ENCODE assay signal across 38 cellular contexts in the genomic region with DNA sequence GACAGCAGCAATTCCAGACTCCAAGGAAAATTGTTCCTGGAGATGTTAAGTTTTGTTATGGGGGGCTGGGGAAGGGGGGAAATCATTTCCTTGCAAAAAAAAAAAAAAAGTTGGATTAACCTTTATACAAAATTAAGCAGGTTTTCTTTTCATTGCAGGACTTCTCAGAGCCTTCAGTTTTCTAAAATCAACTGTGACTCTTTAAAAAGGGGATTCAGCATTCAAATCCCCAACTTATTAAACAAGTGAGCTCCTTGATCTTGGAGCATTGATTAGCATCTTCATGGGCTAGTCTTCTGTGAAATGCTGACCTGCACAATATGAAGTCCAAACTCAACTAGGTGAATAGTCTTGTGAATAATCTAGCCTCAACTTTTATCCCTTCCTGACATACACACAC. TPM values are rescaled to one million over a fixed set of nuclear protein-coding genes. Genes with fewer than 3 reads are reported as not detected.
DNase-seq lines count a peak whose midpoint lies in the region; ATAC-seq, FAIRE-seq and TF ChIP-seq lines count a peak whose summit lies in the region.
"Had no signal": no experiment of that assay in that cellular context is flagged by ENCODE, and none has a peak within 500 bp of the region (broad histone marks: within the 10 kb centered on the region; RNA-seq: fewer than 3 reads in every experiment).

No MANE protein-coding gene starts in this region.

- CTCF ChIA-PET in K562 (lab: Yijun Ruan, JAX; ENCODE audit: low intra/inter-chr PET ratio): no interaction called here

- H3K79me2 ChIP-seq in K562 (ENCODE audit: control insufficient read depth, insufficient read depth, low read length): no peaks in the 10 kb centered on the region

- H3K9ac ChIP-seq in K562 (ENCODE audit: insufficient read depth in 1 of 2, low read depth in 2 of 2, low read length in 2 of 2) (no peak overlapping the region), endodermal cell (ENCODE audit: extremely low read depth, low read length, poor library complexity, severe bottlenecking) (no peak overlapping the region)

- TF ChIP-seq POLR2A in K562 (conservative IDR thresholded peaks at IDR 0.05): no peak

- no peak for TF ChIP-seq EP300 in K562 (IDR thresholded peaks at IDR 0.05; ENCODE audit: low read length)

- H2AFZ ChIP-seq in K562 (ENCODE audit: low read depth, low read length): no peak overlapping the region

- H3K36me3 Mint-ChIP-seq in T-helper 1 cell treated with Interleukin-12 subunit alpha and Interleukin-12 subunit beta and Interleukin-4 antibody, amounts not matched to agents 30 μg/mL and 1 μg/mL, for 36 hours (ENCODE audit: low read depth): peaks cover 68% of the 10 kb centered on the region
- peaks cover 9% of the 10 kb centered on the region for H3K36me3 Mint-ChIP-seq in stimulated activated naive CD8-positive, alpha-beta T cell treated with anti-CD3 and anti-CD28 coated beads, Interleukin-15, Interleukin-2, amounts not matched to agents 100 ng/mL and 50 ng/mL, for 24 hours (ENCODE audit: low read depth)
- H3K36me3 Mint-ChIP-seq in endodermal cell (ENCODE audit: low read depth): no peaks in the 10 kb centered on the region
- H3K36me3 Mint-ChIP-seq: type B pancreatic cell had no signal

- FAIRE-seq in K562 (lab: Jason Lieb, UNC): no peak
- FAIRE-seq: astrocyte had no signal

- peaks cover 67% of the 10 kb centered on the region for H3K4me1 Mint-ChIP-seq in T-helper 1 cell treated with Interleukin-12 subunit alpha and Interleukin-12 subunit beta and Interleukin-4 antibody, amounts not matched to agents 30 μg/mL and 1 μg/mL, for 36 hours (ENCODE audit: low read depth)
- H3K4me1 Mint-ChIP-seq in stimulated activated naive CD8-positive, alpha-beta T cell treated with anti-CD3 and anti-CD28 coated beads, Interleukin-15, Interleukin-2, amounts not matched to agents 100 ng/mL and 50 ng/mL, for 24 hours (ENCODE audit: low read depth): peaks cover 93% of the 10 kb centered on the region
- H3K4me1 Mint-ChIP-seq in endodermal cell: peaks cover 22% of the 10 kb centered on the region

- H3K4me3 ChIP-seq in K562: no peak overlapping the region
- no peak overlapping the region for H3K4me3 ChIP-seq in endodermal cell (ENCODE audit: low read length)
- H3K4me3 ChIP-seq: cardiac muscle cell, coronary artery, MG63, mucosa of descending colon, ovary, SK-N-MC had no signal

- no TSS peak for BruUV-seq in K562 (replicated peaks; lab: Mats Ljungman, UMichigan)

- no peak overlapping the region for H3K27ac Mint-ChIP-seq in T-helper 1 cell treated with Interleukin-12 subunit alpha and Interleukin-12 subunit beta and Interleukin-4 antibody, amounts not matched to agents 30 μg/mL and 1 μg/mL, for 36 hours
- peak overlapping the region; percentile 92 for H3K27ac Mint-ChIP-seq in stimulated activated naive CD8-positive, alpha-beta T cell treated with anti-CD3 and anti-CD28 coated beads, Interleukin-15, Interleukin-2, amounts not matched to agents 100 ng/mL and 50 ng/mL, for 24 hours
- H3K27ac Mint-ChIP-seq in endodermal cell: no peak overlapping the region
- H3K27ac Mint-ChIP-seq: H9, type B pancreatic cell had no signal

- in situ Hi-C loops in K562 (cut with MboI): no loop called here

- peaks cover 0 to 2% of the 10 kb centered on the region in 2 experiments; a peak in 2 of 5 replicates for H3K4me1 ChIP-seq in K562 (replicated peaks in 1 of 2; ENCODE audit: control insufficient read depth in 2 of 2, insufficient read depth in 2 of 2, low read length in 2 of 2)
- no peaks in the 10 kb centered on the region for H3K4me1 ChIP-seq in endodermal cell (ENCODE audit: control insufficient read depth, insufficient read depth, low read length)

- no peaks in the 10 kb centered on the region for H3K36me3 ChIP-seq in K562 (ENCODE audit: control insufficient read depth, insufficient read depth, low read length)
- no peaks in the 10 kb centered on the region for H3K36me3 ChIP-seq in endodermal cell (ENCODE audit: control insufficient read depth, insufficient read depth, low read length)
- H3K36me3 ChIP-seq: cardiac muscle cell, MG63, ovary had no signal

- intact Hi-C loops in K562 (cut with micrococcal nuclease): no loop called here

- H3K9me3 ChIP-seq in K562 (replicated peaks; ENCODE audit: control insufficient read depth, insufficient read depth, low read depth, low read length) (no peaks in the 10 kb centered on the region), endodermal cell (ENCODE audit: control insufficient read depth, low read length) (no peaks in the 10 kb centered on the region)
- H3K9me3 ChIP-seq: MG63, mucosa of descending colon, ovary had no signal

- no peak for TF ChIP-seq RAD21 in K562 (CRISPR knock-in tag; conservative IDR thresholded peaks at IDR 0.05 in 1 of 2, IDR thresholded peaks at IDR 0.05 in 1 of 2)

- POLR2A ChIA-PET in K562 (lab: Yijun Ruan, JAX): no interaction called here

- ATAC-seq in stimulated activated naive CD8-positive, alpha-beta T cell treated with anti-CD3 and anti-CD28 coated beads, Interleukin-15, Interleukin-2, amounts not matched to agents 100 U/mL and 50 U/mL, for 24 hours: no peak
- no peak for ATAC-seq in K562
- ATAC-seq: left colon; stimulated activated effector memory CD8-positive, alpha-beta T cell treated with anti-CD3 and anti-CD28 coated beads, Interleukin-12 subunit alpha, Interleukin-12 subunit beta, amount 100 ng/mL, for 72 hours had no signal

- DNase-seq in T-helper 1 cell (no peak), K562 (ENCODE audit: extremely low read depth in 1 of 4, low spot score in 3 of 4) (no peak), NCI-H1105 treated with DMSO at 0.1 percent for 48 hours (lab: John Stamatoyannopoulos, UW) (no peak), endodermal cell (no peak)
- no peak for DNase-seq in stimulated activated naive CD8-positive, alpha-beta T cell treated with anti-CD3 and anti-CD28 coated beads, Interleukin-15, Interleukin-2, amounts not matched to agents 100 U/mL and 50 U/mL, for 24 hours
- DNase-seq in activated CD4-positive, CD25-positive, alpha-beta regulatory T cell (lab: John Stamatoyannopoulos, UW): no peak
- DNase-seq: activated CD4-positive, alpha-beta T cell treated with anti-CD3 and anti-CD28 coated beads, Interleukin-2, amount 50 U/mL, for 48 hours; C1 segment of cervical spinal cord; DMS79 treated with DMSO at 0.1 percent for 48 hours; effector CD8-positive, alpha-beta T cell; erythroblast; GF-D8; H9; hypothalamus; KG1; left colon; mammary epithelial cell; MG63; mucosa of descending colon; NCI-H1417; NCI-H2029 treated with DMSO at 0.1 percent for 48 hours; NCI-H2227 treated with DMSO at 0.1 percent for 48 hours; NCI-H526 treated with DMSO at 0.1 percent for 48 hours; NK-92 treated with Interleukin-12 subunit alpha and Interleukin-12 subunit beta, amount 100 ng/mL, for 24 hours; ovary; substantia nigra; T-helper 9 cell had no signal

- H3K27me3 ChIP-seq in K562 (ENCODE audit: control insufficient read depth in 2 of 2, insufficient read depth in 2 of 2, low read length in 2 of 2): no peaks in the 10 kb centered on the region
- no peaks in the 10 kb centered on the region for H3K27me3 ChIP-seq in endodermal cell (ENCODE audit: control insufficient read depth, insufficient read depth, low read length, poor library complexity, severe bottlenecking)
- H3K27me3 ChIP-seq: cardiac muscle cell, MG63, ovary had no signal

- TF ChIP-seq CTCF in K562 (IDR thresholded peaks at IDR 0.05 in 2 of 3, conservative IDR thresholded peaks at IDR 0.05 in 1 of 3; ENCODE audit: insufficient read depth in 2 of 3, low read depth in 1 of 3, low read length in 3 of 3) (no peak), endodermal cell (conservative IDR thresholded peaks at IDR 0.05) (no peak)

- H3K9me3 Mint-ChIP-seq in T-helper 1 cell treated with Interleukin-12 subunit alpha and Interleukin-12 subunit beta and Interleukin-4 antibody, amounts not matched to agents 30 μg/mL and 1 μg/mL, for 36 hours: no peaks in the 10 kb centered on the region
- no peaks in the 10 kb centered on the region for H3K9me3 Mint-ChIP-seq in stimulated activated naive CD8-positive, alpha-beta T cell treated with anti-CD3 and anti-CD28 coated beads, Interleukin-15, Interleukin-2, amounts not matched to agents 100 ng/mL and 50 ng/mL, for 24 hours
- no peaks in the 10 kb centered on the region for H3K9me3 Mint-ChIP-seq in endodermal cell
- H3K9me3 Mint-ChIP-seq: H9; stimulated activated effector memory CD8-positive, alpha-beta T cell treated with anti-CD3 and anti-CD28 coated beads, Interleukin-12 subunit alpha, Interleukin-12 subunit beta, amount 100 ng/mL, for 72 hours; type B pancreatic cell had no signal

- no peak overlapping the region for H3K27ac ChIP-seq in K562 (ENCODE audit: extremely low read depth, low read depth, low read length)
- H3K27ac ChIP-seq in endodermal cell (ENCODE audit: low read depth, low read length): no peak overlapping the region
- H3K27ac ChIP-seq: 22Rv1, cardiac muscle cell, coronary artery, HL-60, ovary, SK-N-MC, VCaP had no signal

- H3K4me2 ChIP-seq in K562 (ENCODE audit: insufficient read depth, low read length): no peak overlapping the region

- no peaks in the 10 kb centered on the region for H3K9me1 ChIP-seq in K562 (ENCODE audit: control insufficient read depth, insufficient read depth, low read length)

- no peaks in the 10 kb centered on the region for H3K27me3 Mint-ChIP-seq in T-helper 1 cell treated with Interleukin-12 subunit alpha and Interleukin-12 subunit beta and Interleukin-4 antibody, amounts not matched to agents 30 μg/mL and 1 μg/mL, for 36 hours (ENCODE audit: low read depth)
- no peaks in the 10 kb centered on the region for H3K27me3 Mint-ChIP-seq in stimulated activated naive CD8-positive, alpha-beta T cell treated with anti-CD3 and anti-CD28 coated beads, Interleukin-15, Interleukin-2, amounts not matched to agents 100 ng/mL and 50 ng/mL, for 24 hours
- peaks cover 6% of the 10 kb centered on the region for H3K27me3 Mint-ChIP-seq in endodermal cell (ENCODE audit: insufficient read depth)

- no peaks in the 10 kb centered on the region for H4K20me1 ChIP-seq in K562 (replicated peaks; ENCODE audit: control insufficient read depth, insufficient read depth, low read length)

- peak overlapping the region; percentile 77 for H3K4me3 Mint-ChIP-seq in T-helper 1 cell treated with Interleukin-12 subunit alpha and Interleukin-12 subunit beta and Interleukin-4 antibody, amounts not matched to agents 30 μg/mL and 1 μg/mL, for 36 hours
- no peak overlapping the region for H3K4me3 Mint-ChIP-seq in stimulated activated naive CD8-positive, alpha-beta T cell treated with anti-CD3 and anti-CD28 coated beads, Interleukin-15, Interleukin-2, amounts not matched to agents 100 ng/mL and 50 ng/mL, for 24 hours
- H3K4me3 Mint-ChIP-seq in endodermal cell: no peak overlapping the region
- H3K4me3 Mint-ChIP-seq: H9, type B pancreatic cell had no signal

RNA-seq across cellular contexts. Expression of a gene that starts 7.1 kb away (rescaled TPM):
- total RNA-seq in K562 (2011; cell fraction: chromatin; rRNA removed; ENCODE audit: low replicate concordance): 2.4 and 7.4 TPM in 2 replicates
- total RNA-seq in K562 (2011; cell fraction: nucleolus; rRNA removed): 1.1 and 1.2 TPM in 2 replicates
- 2.0 and 2.5 TPM in 2 replicates for total RNA-seq in K562 (2011; cell fraction: nucleoplasm; rRNA removed)
- total RNA-seq in K562 (2014; rRNA removed): 4.9 and 5.3 TPM in 2 replicates
- total RNA-seq in K562 (2014; rRNA removed; fragmentation: Illumina TruSeq; extraction: Trizol): 10.1 and 11.5 TPM in 2 replicates
- total RNA-seq in K562 (2015; rRNA removed; fragmentation: Illumina TruSeq; extraction: Trizol): 11.4 and 12.5 TPM in 2 replicates
- total RNA-seq in K562 (2021): 8.4 and 9.5 TPM in 2 replicates
- polyA plus RNA-seq in K562 (2011; rRNA removed): 3.0 and 4.0 TPM in 2 replicates
- polyA plus RNA-seq in K562 (2011; cell fraction: cytosol; rRNA removed): 0.51 and 1.6 TPM in 2 replicates
- polyA plus RNA-seq in K562 (2011; cell fraction: nucleus; rRNA removed): 1.4 and 3.1 TPM in 2 replicates
- polyA plus RNA-seq in K562 (2012): 7.8 and 8.5 TPM in 2 replicates
- 8.0 and 10.4 TPM in 2 replicates for polyA plus RNA-seq in K562 (2014; fragmentation: Illumina TruSeq; extraction: Trizol)
- 1 to 10 TPM; 2.0 to 2.8 TPM for polyA plus RNA-seq in K562 (2014; fragmentation: Nextera tagmentation; extraction: Ambion mirVana)
- 5.2 and 7.3 TPM in 2 replicates for polyA plus RNA-seq in K562 (2014; rRNA removed)
- polyA minus RNA-seq in K562 (2011; rRNA and poly(A)+ RNA removed): 2.9 and 6.6 TPM in 2 replicates
- 1.1 and 2.5 TPM in 2 replicates for polyA minus RNA-seq in K562 (2011; cell fraction: cytosol; rRNA and poly(A)+ RNA removed)
- 1.2 and 3.8 TPM in 2 replicates for polyA minus RNA-seq in K562 (2011; cell fraction: nucleus; rRNA and poly(A)+ RNA removed)
- 10 to 100 TPM; 17.3 to 19.5 TPM for total RNA-seq in endodermal cell
- polyA plus RNA-seq in endodermal cell (2013, experiment 1 of 2): 2.7 TPM
- 3.1 TPM for polyA plus RNA-seq in endodermal cell (2013, experiment 2 of 2)
